1 cellular context compared by ENCODE assay signal in the genomic region with DNA sequence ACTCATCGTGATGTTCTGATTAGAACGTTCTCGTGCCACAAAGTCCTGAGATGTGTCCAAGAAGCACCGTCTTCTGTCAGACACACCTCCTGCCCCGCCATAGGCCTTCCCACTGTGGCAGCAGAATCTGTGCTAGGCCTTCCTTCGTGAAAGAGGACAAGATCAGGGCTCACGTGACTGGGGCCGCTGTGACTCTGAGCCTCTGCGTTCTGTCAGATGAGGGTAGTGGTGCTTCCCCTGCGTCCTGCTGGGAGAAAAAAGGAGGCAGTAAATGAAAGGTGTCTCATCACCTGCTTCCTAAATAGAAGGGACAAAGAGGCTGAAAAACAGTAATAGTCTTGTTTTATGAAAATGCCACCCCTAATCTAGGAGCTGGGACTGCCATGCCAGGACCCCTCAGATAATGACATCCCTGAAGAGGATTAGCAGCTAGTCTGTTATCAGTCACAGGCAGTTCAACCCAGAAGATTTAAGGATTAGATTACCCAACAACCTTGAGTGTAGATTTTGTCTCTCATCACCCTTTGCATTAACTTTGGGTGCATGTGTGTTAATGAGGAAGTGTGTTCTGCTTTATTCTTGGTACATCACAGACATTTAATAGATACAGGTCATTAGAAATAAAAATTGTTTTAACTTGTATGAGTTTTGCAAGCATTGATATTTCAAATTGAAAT.
TF ChIP-seq lines count a peak whose summit lies in the region.

No MANE protein-coding gene starts in this region.

TF ChIP-seq in HepG2, 621 proteins besides CTCF, POLR2A, EP300 and RAD21:
- no peak for TF ChIP-seq BRF2 (CRISPR knock-in tag; IDR thresholded peaks at IDR 0.05)
- TF ChIP-seq GABPA (IDR thresholded peaks at IDR 0.05; ENCODE audit: low read depth, low read length) = no peak
- TF ChIP-seq GABPA (CRISPR knock-in tag; IDR thresholded peaks at IDR 0.05; ENCODE audit: low read depth) = no peak
- peak; percentile 14; the same call in 1 of the 2 replicates for TF ChIP-seq RBFOX2 (IDR thresholded peaks at IDR 0.05; ENCODE audit: low read depth, low read length)
- TF ChIP-seq RAD51 (IDR thresholded peaks at IDR 0.05; ENCODE audit: borderline replicate concordance) = no peak
- TF ChIP-seq ZKSCAN1 (IDR thresholded peaks at IDR 0.05; ENCODE audit: low read length) = no peak
